ENCODE assay signal across 16 cellular contexts in the genomic region with DNA sequence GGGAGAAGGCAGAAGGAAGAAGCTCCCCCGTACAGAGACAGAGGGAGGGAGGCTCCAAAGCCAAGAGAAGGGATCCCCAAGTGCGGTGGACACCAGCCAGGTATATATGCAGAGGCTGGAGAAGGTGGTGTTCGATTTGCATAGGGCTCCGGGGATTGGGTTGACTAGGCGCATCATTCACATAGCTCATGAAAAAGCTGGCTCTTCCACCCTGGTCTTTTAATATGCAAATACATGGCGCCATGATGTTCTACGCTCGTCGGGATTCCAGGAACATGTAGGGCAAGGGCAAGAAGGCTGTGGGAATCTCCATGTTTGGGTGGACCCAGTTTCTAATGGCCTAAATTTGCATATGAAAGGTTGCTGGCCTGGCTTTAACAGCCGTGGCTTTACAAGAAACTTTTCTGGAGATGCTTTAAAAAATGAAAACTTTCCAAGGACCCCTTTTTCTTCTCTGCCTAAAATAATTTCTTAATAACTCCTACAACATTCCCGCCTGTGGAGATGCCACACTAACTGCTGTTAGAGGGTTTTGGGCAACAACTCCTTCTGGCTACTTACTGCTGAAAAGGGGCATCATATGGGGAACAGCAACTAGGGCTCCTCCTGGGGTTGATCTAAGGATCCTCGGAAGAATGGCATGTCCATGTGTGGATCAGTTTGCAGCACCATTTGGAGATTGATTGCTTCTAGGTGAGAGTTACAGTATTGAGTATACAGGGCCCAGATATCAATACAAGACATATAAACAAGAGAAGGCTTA.
"Had no signal": no experiment of that assay in that cellular context is flagged by ENCODE, and none has a peak within 500 bp of the region (broad histone marks: within the 10 kb centered on the region; RNA-seq: fewer than 3 reads in every experiment).

No MANE protein-coding gene starts in this region.

- H3K27me3 Mint-ChIP-seq: activated naive CD8-positive, alpha-beta T cell treated with anti-CD3 and anti-CD28 coated beads, Interleukin-2, amount 50 U/mL, for 24 hours; naive B cell had no signal

- H3K4me3 Mint-ChIP-seq: activated naive CD8-positive, alpha-beta T cell treated with anti-CD3 and anti-CD28 coated beads, Interleukin-2, amount 50 U/mL, for 24 hours; T-helper 2 cell treated with Interferon-gamma antibody and Interleukin-4, amounts not matched to agents 5 μg/mL and 100 μg/mL, for 36 hours had no signal

- H3K4me3 ChIP-seq: breast epithelium, gastrocnemius medialis, heart right ventricle, thoracic aorta had no signal

- DNase-seq: activated CD4-positive, alpha-beta T cell treated with anti-CD3 and anti-CD28 coated beads, Interleukin-2, amount 50 U/mL, for 1 hour; activated CD8-positive, alpha-beta memory T cell treated with anti-CD3 and anti-CD28 coated beads for 24 hours; activated naive CD8-positive, alpha-beta T cell treated with anti-CD3 and anti-CD28 coated beads, Interleukin-2, amount 50 U/mL, for 24 hours; aorta; dermis blood vessel endothelial cell; gastrocnemius medialis; heart right ventricle; naive B cell; stimulated activated CD4-positive, alpha-beta T cell treated with anti-CD3 and anti-CD28 coated beads, Interleukin-12 subunit alpha, Interleukin-12 subunit beta, amount 100 ng/mL, for 4 hours; stimulated activated CD4-positive, alpha-beta T cell treated with anti-CD3 and anti-CD28 coated beads, Interleukin-2, amount 100 ng/mL, for 24 hours had no signal

- H3K27ac ChIP-seq: breast epithelium, gastrocnemius medialis, heart right ventricle, neutrophil, parathyroid adenoma, thoracic aorta had no signal

- ATAC-seq: activated CD4-positive, CD25-positive, alpha-beta regulatory T cell treated with anti-CD3 and anti-CD28 coated beads, Interleukin-2, amount 50 U/mL, for 24 hours; activated naive CD8-positive, alpha-beta T cell treated with anti-CD3 and anti-CD28 coated beads, Interleukin-2, amount 50 U/mL, for 24 hours; gastrocnemius medialis; heart right ventricle had no signal

- H3K27me3 ChIP-seq: breast epithelium, gastrocnemius medialis, heart right ventricle, neutrophil had no signal

- H3K4me1 ChIP-seq: breast epithelium, gastrocnemius medialis had no signal

- H3K9me3 ChIP-seq: breast epithelium, gastrocnemius medialis, neutrophil, thoracic aorta had no signal

- H3K27ac Mint-ChIP-seq: activated naive CD8-positive, alpha-beta T cell treated with anti-CD3 and anti-CD28 coated beads, Interleukin-2, amount 50 U/mL, for 24 hours; T-helper 2 cell treated with Interferon-gamma antibody and Interleukin-4, amounts not matched to agents 5 μg/mL and 100 μg/mL, for 36 hours had no signal

- H2AFZ ChIP-seq: parathyroid adenoma had no signal

- H3K36me3 ChIP-seq: breast epithelium, gastrocnemius medialis, thoracic aorta had no signal
